1 cellular context compared by ENCODE assay signal in the genomic region with DNA sequence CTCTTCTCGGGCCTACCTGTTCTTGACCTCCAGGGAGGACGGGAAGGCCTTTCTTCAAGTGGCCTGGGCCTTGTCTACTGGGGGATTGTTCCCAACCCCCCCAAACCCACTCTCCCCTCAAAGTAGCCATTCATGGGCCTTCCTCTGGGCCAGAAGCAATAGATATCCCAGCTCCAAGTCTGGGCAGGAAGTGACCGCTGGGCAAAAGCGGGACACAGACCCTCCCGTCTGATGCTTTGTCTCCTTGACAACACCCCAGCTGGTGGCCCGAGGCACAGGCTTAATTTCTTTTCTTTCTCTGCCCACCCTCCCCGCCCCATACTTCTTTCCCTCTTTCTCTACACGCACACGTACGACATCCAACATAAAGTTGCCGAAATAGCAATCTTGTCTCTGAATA.
TF ChIP-seq lines count a peak whose summit lies in the region.

No MANE protein-coding gene starts in this region.

TF ChIP-seq in SK-N-SH, 30 proteins besides CTCF, POLR2A, EP300 and RAD21 (continued from another document):
- TF ChIP-seq, protein P1, sequence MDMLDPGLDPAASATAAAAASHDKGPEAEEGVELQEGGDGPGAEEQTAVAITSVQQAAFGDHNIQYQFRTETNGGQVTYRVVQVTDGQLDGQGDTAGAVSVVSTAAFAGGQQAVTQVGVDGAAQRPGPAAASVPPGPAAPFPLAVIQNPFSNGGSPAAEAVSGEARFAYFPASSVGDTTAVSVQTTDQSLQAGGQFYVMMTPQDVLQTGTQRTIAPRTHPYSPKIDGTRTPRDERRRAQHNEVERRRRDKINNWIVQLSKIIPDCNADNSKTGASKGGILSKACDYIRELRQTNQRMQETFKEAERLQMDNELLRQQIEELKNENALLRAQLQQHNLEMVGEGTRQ (IDR thresholded peaks at IDR 0.05; ENCODE audit: borderline replicate concordance, low read depth, low read length) = no peak
- TF ChIP-seq POLR2AphosphoS5 (IDR thresholded peaks at IDR 0.05; ENCODE audit: low read depth, low read length) (no peak), RCOR1 (IDR thresholded peaks at IDR 0.05; ENCODE audit: low read length) (no peak), RXRA (IDR thresholded peaks at IDR 0.05; ENCODE audit: borderline replicate concordance, low read depth) (no peak), TCF12 (IDR thresholded peaks at IDR 0.05) (no peak), MEF2A (IDR thresholded peaks at IDR 0.05; ENCODE audit: borderline replicate concordance, low read depth) (no peak), JUND (IDR thresholded peaks at IDR 0.05) (no peak), MXI1 (IDR thresholded peaks at IDR 0.05; ENCODE audit: low read depth, low read length) (no peak), TEAD4 (IDR thresholded peaks at IDR 0.05; ENCODE audit: borderline replicate concordance, insufficient read depth) (no peak), TAF1 (IDR thresholded peaks at IDR 0.05; ENCODE audit: borderline replicate concordance, low read depth, low read length) (no peak)
- TF ChIP-seq, protein P2, sequence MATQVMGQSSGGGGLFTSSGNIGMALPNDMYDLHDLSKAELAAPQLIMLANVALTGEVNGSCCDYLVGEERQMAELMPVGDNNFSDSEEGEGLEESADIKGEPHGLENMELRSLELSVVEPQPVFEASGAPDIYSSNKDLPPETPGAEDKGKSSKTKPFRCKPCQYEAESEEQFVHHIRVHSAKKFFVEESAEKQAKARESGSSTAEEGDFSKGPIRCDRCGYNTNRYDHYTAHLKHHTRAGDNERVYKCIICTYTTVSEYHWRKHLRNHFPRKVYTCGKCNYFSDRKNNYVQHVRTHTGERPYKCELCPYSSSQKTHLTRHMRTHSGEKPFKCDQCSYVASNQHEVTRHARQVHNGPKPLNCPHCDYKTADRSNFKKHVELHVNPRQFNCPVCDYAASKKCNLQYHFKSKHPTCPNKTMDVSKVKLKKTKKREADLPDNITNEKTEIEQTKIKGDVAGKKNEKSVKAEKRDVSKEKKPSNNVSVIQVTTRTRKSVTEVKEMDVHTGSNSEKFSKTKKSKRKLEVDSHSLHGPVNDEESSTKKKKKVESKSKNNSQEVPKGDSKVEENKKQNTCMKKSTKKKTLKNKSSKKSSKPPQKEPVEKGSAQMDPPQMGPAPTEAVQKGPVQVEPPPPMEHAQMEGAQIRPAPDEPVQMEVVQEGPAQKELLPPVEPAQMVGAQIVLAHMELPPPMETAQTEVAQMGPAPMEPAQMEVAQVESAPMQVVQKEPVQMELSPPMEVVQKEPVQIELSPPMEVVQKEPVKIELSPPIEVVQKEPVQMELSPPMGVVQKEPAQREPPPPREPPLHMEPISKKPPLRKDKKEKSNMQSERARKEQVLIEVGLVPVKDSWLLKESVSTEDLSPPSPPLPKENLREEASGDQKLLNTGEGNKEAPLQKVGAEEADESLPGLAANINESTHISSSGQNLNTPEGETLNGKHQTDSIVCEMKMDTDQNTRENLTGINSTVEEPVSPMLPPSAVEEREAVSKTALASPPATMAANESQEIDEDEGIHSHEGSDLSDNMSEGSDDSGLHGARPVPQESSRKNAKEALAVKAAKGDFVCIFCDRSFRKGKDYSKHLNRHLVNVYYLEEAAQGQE (IDR thresholded peaks at IDR 0.05; ENCODE audit: low read depth, low read length) = no peak
TF ChIP-seq in SK-N-SH: peak in this region for 0.
